ENCODE assay signal across 9 cellular contexts in genomic region chr2:8229546-8229986, GRCh38.
DNase-seq lines count a peak whose midpoint lies in the region; ATAC-seq, FAIRE-seq and TF ChIP-seq lines count a peak whose summit lies in the region.
"Had no signal": no experiment of that assay in that cellular context is flagged by ENCODE, and none has a peak within 500 bp of the region (broad histone marks: within the 10 kb centered on the region; RNA-seq: fewer than 3 reads in every experiment).

No MANE protein-coding gene starts in this region.

- no peak for TF ChIP-seq CTCF in PC-3 (conservative IDR thresholded peaks at IDR 0.05; ENCODE audit: low read depth, low read length)
- no peak for TF ChIP-seq CTCF in keratinocyte (optimal IDR thresholded peaks at IDR 0.05 in 1 of 3, IDR thresholded peaks at IDR 0.05 in 1 of 3, conservative IDR thresholded peaks at IDR 0.05 in 1 of 3; ENCODE audit: extremely low read depth in 1 of 3, insufficient read depth in 2 of 3, low read length in 3 of 3)

- no peaks in the 10 kb centered on the region for H3K36me3 ChIP-seq in PC-3 (ENCODE audit: low read depth, low read length)
- H3K36me3 ChIP-seq in keratinocyte (ENCODE audit: control insufficient read depth in 2 of 2, extremely low read depth in 1 of 2, insufficient read depth in 2 of 2, low read length in 2 of 2): no peaks in the 10 kb centered on the region

- H3K4me1 ChIP-seq in PC-3 (ENCODE audit: insufficient read depth, low read length) (peaks cover 10% of the 10 kb centered on the region), keratinocyte (ENCODE audit: control insufficient read depth, extremely low read depth, insufficient read depth, low read length) (no peaks in the 10 kb centered on the region)

- peak overlapping the region; percentile 64 for H2AFZ ChIP-seq in PC-3 (ENCODE audit: low read length)
- H2AFZ ChIP-seq in keratinocyte (ENCODE audit: control insufficient read depth, low read length): peak overlapping the region; percentile 65

- H3K79me2 ChIP-seq in PC-3 (ENCODE audit: low read length) (no peaks in the 10 kb centered on the region), keratinocyte (ENCODE audit: control insufficient read depth, insufficient read depth, low read length) (no peaks in the 10 kb centered on the region)

- dilution Hi-C loops in keratinocyte (cut with MboI; ENCODE audit: extremely low pct_ligation_motif_present, low sequenced_read_pairs): no loop called here

- H3K36me3 Mint-ChIP-seq in activated naive CD4-positive, alpha-beta T cell treated with anti-CD3 and anti-CD28 coated beads, Interleukin-2, amount 50 U/mL, for 72 hours: peaks cover 0 to 9% of the 10 kb centered on the region in 2 donors

- H3K27me3 ChIP-seq in PC-3 (ENCODE audit: low read length): no peaks in the 10 kb centered on the region
- no peaks in the 10 kb centered on the region for H3K27me3 ChIP-seq in keratinocyte (ENCODE audit: control insufficient read depth, extremely low read depth, insufficient read depth, low read length)

- no peaks in the 10 kb centered on the region for H3F3A ChIP-seq in PC-3 (ENCODE audit: low read length, unreplicated experiment)

- H3K4me3 ChIP-seq in PC-3 (ENCODE audit: low read length) (no peak overlapping the region), keratinocyte (ENCODE audit: control insufficient read depth in 2 of 3, extremely low read depth in 1 of 3, insufficient read depth in 2 of 3, low read depth in 1 of 3, low read length in 3 of 3) (peak overlapping the region in 2 of 3 experiments; percentile 17 to 25)

- POLR2A ChIA-PET in PC-3 (lab: Charles Lee; ENCODE audit: unreplicated experiment): no interaction called here

- no TSS peak for BruUV-seq in PC-3 (replicated peaks; lab: Mats Ljungman, UMichigan)

- no peaks in the 10 kb centered on the region for H3K9me3 ChIP-seq in PC-3 (ENCODE audit: low read length)
- H3K9me3 ChIP-seq in keratinocyte (ENCODE audit: control insufficient read depth, low read depth, low read length): no peaks in the 10 kb centered on the region

- H4K20me1 ChIP-seq in PC-3 (ENCODE audit: low read length) (no peaks in the 10 kb centered on the region), keratinocyte (ENCODE audit: control insufficient read depth, extremely low read depth, insufficient read depth, low read length) (no peaks in the 10 kb centered on the region)

- CTCF ChIA-PET in PC-3 (lab: Charles Lee): interaction anchor here (0.6 kb wide), 1 partner anchor 296 kb away, joined by 3 read pairs; no protein-coding TSS in a partner anchor

- H3K9me1 ChIP-seq in keratinocyte (ENCODE audit: control insufficient read depth, extremely low read depth, insufficient read depth, low read length): no peaks in the 10 kb centered on the region

- H3K9me3 Mint-ChIP-seq in activated naive CD4-positive, alpha-beta T cell treated with anti-CD3 and anti-CD28 coated beads, Interleukin-2, amount 50 U/mL, for 72 hours: no peaks in the 10 kb centered on the region

- H3K4me2 ChIP-seq in PC-3 (ENCODE audit: low read length) (peak overlapping the region; percentile 5; the same call in 1 of the 2 replicates), keratinocyte (ENCODE audit: control insufficient read depth, extremely low read depth, insufficient read depth, low read depth, low read length) (peak overlapping the region; percentile 63)

- DNase-seq in activated gamma-delta T cell treated with Interleukin-2 at 50 U/mL for 16 hours: peak; percentile 45
- no peak for DNase-seq in activated gamma-delta T cell (lab: John Stamatoyannopoulos, UW)
- peak; percentile 68 for DNase-seq in PC-3
- peak in 1 of 2 donors; percentile 14 for DNase-seq in activated naive CD4-positive, alpha-beta T cell treated with anti-CD3 and anti-CD28 coated beads, Interleukin-2, amount 50 U/mL, for 72 hours (ENCODE audit: low spot score in 2 of 2)
- DNase-seq in keratinocyte (ENCODE audit: low read depth, low spot score): no peak
- DNase-seq in stimulated activated CD8-positive, alpha-beta memory T cell treated with anti-CD3 and anti-CD28 coated beads, Interleukin-4, amount 100 ng/mL, for 48 hours: peak; percentile 50
- DNase-seq in NCI-H146 (lab: John Stamatoyannopoulos, UW): no peak

- no peaks in the 10 kb centered on the region for H3K9me2 ChIP-seq in PC-3 (replicated peaks; ENCODE audit: low read length)

- H3K27ac Mint-ChIP-seq in activated naive CD4-positive, alpha-beta T cell treated with anti-CD3 and anti-CD28 coated beads, Interleukin-2, amount 50 U/mL, for 72 hours: peak overlapping the region in 1 of 2 donors; percentile 52

- 0 out of 2 replicates have a peak overlapping the region, but pooled peaks have one; percentile 11 for H3K27ac ChIP-seq in PC-3 (ENCODE audit: low read length)
- H3K27ac ChIP-seq in keratinocyte (ENCODE audit: control insufficient read depth, insufficient read depth, low read length): no peak overlapping the region

- no peak for FAIRE-seq in keratinocyte (lab: Jason Lieb, UNC)
- FAIRE-seq: G401.6 had no signal

- ATAC-seq in HG03045 (IDR thresholded peaks at IDR 0.05; ENCODE audit: unreplicated experiment) (peak; percentile 87), PC-3 (peak; percentile 79)
- peak; percentile 77 to 89 for ATAC-seq in activated naive CD4-positive, alpha-beta T cell treated with anti-CD3 and anti-CD28 coated beads, Interleukin-2, amount 50 U/mL, for 72 hours

- H3K9ac ChIP-seq in PC-3 (ENCODE audit: low read length) (no peak overlapping the region), keratinocyte (ENCODE audit: control insufficient read depth, extremely low read depth, insufficient read depth, low read length) (no peak overlapping the region)

- intact Hi-C loops in PC-3 (cut with micrococcal nuclease): no loop called here

Comparison
In these comparisons a context has a peak if more than half of its experiments do, and no peak if none do; other contexts are left out.
1. DNase-seq: peak in activated gamma-delta T cell treated with Interleukin-2 at 50 U/mL for 16 hours (single experiment), PC-3 (single experiment) and stimulated activated CD8-positive, alpha-beta memory T cell treated with anti-CD3 and anti-CD28 coated beads, Interleukin-4, amount 100 ng/mL, for 48 hours (single experiment); none in activated gamma-delta T cell (single experiment), keratinocyte (single experiment) and NCI-H146 (single experiment).
2. Peak in every context shown above with its lines, with median percentiles within 50 percentile points of each other: ATAC-seq.